Comparison of ENCODE assay signal across 24 cellular contexts in genomic region chr10:6212806-6213205, GRCh38. TPM values are rescaled to one million over a fixed set of nuclear protein-coding genes. Genes with fewer than 3 reads are reported as not detected.
DNase-seq lines count a peak whose midpoint lies in the region; ATAC-seq and TF ChIP-seq lines count a peak whose summit lies in the region.
"Had no signal": no experiment of that assay in that cellular context is flagged by ENCODE, and none has a peak within 500 bp of the region (broad histone marks: within the 10 kb centered on the region; RNA-seq: fewer than 3 reads in every experiment).

No MANE protein-coding gene starts in this region.

- H3K9me3 ChIP-seq in BLaER1 (no peaks in the 10 kb centered on the region), gastrocnemius medialis (no peaks in the 10 kb centered on the region)
- H3K9me3 ChIP-seq: BE2C, left lung, Peyer's patch, tibial nerve had no signal

- H3K27ac ChIP-seq in BLaER1 = 0 out of 2 replicates have a peak overlapping the region, but pooled peaks have one; percentile 18
- peak overlapping the region; percentile 72 to 88 (median 77) for H3K27ac ChIP-seq in gastrocnemius medialis
- H3K27ac ChIP-seq: epithelial cell of prostate, left lung, Peyer's patch had no signal

- no peak for TF ChIP-seq POLR2A in gastrocnemius medialis (IDR thresholded peaks at IDR 0.05)

- no peaks in the 10 kb centered on the region for H3K27me3 ChIP-seq in BLaER1
- H3K27me3 ChIP-seq in gastrocnemius medialis = no peaks in the 10 kb centered on the region
- H3K27me3 ChIP-seq: BE2C, left lung, Peyer's patch, tibial nerve had no signal

- in situ Hi-C loops in gastrocnemius medialis (cut with MboI; ENCODE audit: low sequenced_read_pairs in 4 of 4) = loop anchor here in 1 of 4 donors (10.0 kb wide), 1 partner anchor 192 kb away; no protein-coding TSS in a partner anchor

- no peaks in the 10 kb centered on the region for H3K9me3 Mint-ChIP-seq in activated T-helper 1 cell treated with anti-CD3 and anti-CD28 coated beads, Interleukin-12 subunit alpha, Interleukin-12 subunit beta, Interleukin-2, Interleukin-4 antibody, amounts not matched to agents 30 ng/mL and 10 ng/mL and 1 ng/mL, durations not matched to agents 14 hours and 24 hours and 36 hours
- H3K9me3 Mint-ChIP-seq in glutamatergic neuron (ENCODE audit: unreplicated experiment) = peaks cover 14% of the 10 kb centered on the region
- H3K9me3 Mint-ChIP-seq: activated CD4-positive, alpha-beta memory T cell treated with anti-CD3 and anti-CD28 coated beads, Interleukin-2, amount 10 ng/mL, durations not matched to agents 7 days and 5 days; activated naive CD4-positive, alpha-beta T cell treated with anti-CD3 and anti-CD28 coated beads, Interleukin-2, amount 50 U/mL, for 72 hours; H9 had no signal

- peaks cover 8% of the 10 kb centered on the region for H3K4me1 Mint-ChIP-seq in activated T-helper 1 cell treated with anti-CD3 and anti-CD28 coated beads, Interleukin-12 subunit alpha, Interleukin-12 subunit beta, Interleukin-2, Interleukin-4 antibody, amounts not matched to agents 30 ng/mL and 10 ng/mL and 1 ng/mL, durations not matched to agents 14 hours and 24 hours and 36 hours (ENCODE audit: low read depth)
- H3K4me1 Mint-ChIP-seq in glutamatergic neuron (ENCODE audit: low read depth, unreplicated experiment) = peaks cover 22% of the 10 kb centered on the region

- H3K4me3 ChIP-seq in BLaER1 = no peak overlapping the region
- H3K4me3 ChIP-seq in gastrocnemius medialis = no peak overlapping the region
- H3K4me3 ChIP-seq: left lung, Peyer's patch, tibial nerve had no signal

- TF ChIP-seq CTCF in glutamatergic neuron (IDR thresholded peaks at IDR 0.05; ENCODE audit: partially characterized antibody, unreplicated experiment) (no peak), gastrocnemius medialis (IDR thresholded peaks at IDR 0.05 in 4 of 5, conservative IDR thresholded peaks at IDR 0.05 in 1 of 5) (no peak)

- H3K9ac ChIP-seq in BLaER1 = no peak overlapping the region

- H4K20me1 ChIP-seq in BLaER1 = peaks cover 93% of the 10 kb centered on the region

- H3K27me3 Mint-ChIP-seq in activated T-helper 1 cell treated with anti-CD3 and anti-CD28 coated beads, Interleukin-12 subunit alpha, Interleukin-12 subunit beta, Interleukin-2, Interleukin-4 antibody, amounts not matched to agents 30 ng/mL and 10 ng/mL and 1 ng/mL, durations not matched to agents 14 hours and 24 hours and 36 hours (ENCODE audit: insufficient read depth) = no peaks in the 10 kb centered on the region
- H3K27me3 Mint-ChIP-seq in glutamatergic neuron (ENCODE audit: unreplicated experiment) = peaks cover 5% of the 10 kb centered on the region
- H3K27me3 Mint-ChIP-seq: activated CD4-positive, alpha-beta memory T cell treated with anti-CD3 and anti-CD28 coated beads, Interleukin-2, amount 10 ng/mL, durations not matched to agents 7 days and 5 days had no signal

- DNase-seq in activated T-helper 1 cell treated with anti-CD3 and anti-CD28 coated beads, Interleukin-12 subunit alpha, Interleukin-12 subunit beta, Interleukin-2, Interleukin-4 antibody, amounts not matched to agents 30 ng/mL and 10 ng/mL and 1 ng/mL, durations not matched to agents 14 hours and 24 hours and 36 hours (ENCODE audit: low spot score) = no peak
- no peak for DNase-seq in glutamatergic neuron
- DNase-seq in gastrocnemius medialis = no peak
- no peak for DNase-seq in retina
- no peak for DNase-seq in DMS 273 (lab: John Stamatoyannopoulos, UW; ENCODE audit: unreplicated experiment)
- no peak for DNase-seq in stimulated activated CD4-positive, alpha-beta T cell treated with anti-CD3 and anti-CD28 coated beads, Interleukin-4, amount 100 ng/mL, for 1 hour
- DNase-seq: activated CD4-positive, alpha-beta memory T cell treated with anti-CD3 and anti-CD28 coated beads, Interleukin-2, amount 10 ng/mL, durations not matched to agents 7 days and 5 days; BE2C; effector memory CD4-positive, alpha-beta T cell; H9; islet precursor cell; Karpas-422; left lung; mesenchymal stem cell; NCI-H345; NCI-H748 treated with DMSO at 0.1 percent for 48 hours; Peyer's patch; SHP77 treated with DMSO at 0.1 percent for 48 hours; stimulated activated naive CD4-positive, alpha-beta T cell had no signal

- peaks cover 63% of the 10 kb centered on the region for H3K36me3 ChIP-seq in BLaER1
- peaks cover 12 to 66% of the 10 kb centered on the region in 2 donors for H3K36me3 ChIP-seq in gastrocnemius medialis
- H3K36me3 ChIP-seq: BE2C had no signal

- ATAC-seq in gastrocnemius medialis (no peak), HG03457 (IDR thresholded peaks at IDR 0.05; ENCODE audit: unreplicated experiment) (no peak)
- ATAC-seq: activated naive CD4-positive, alpha-beta T cell treated with anti-CD3 and anti-CD28 coated beads, Interleukin-2, amount 50 U/mL, for 72 hours had no signal

- intact Hi-C loops in activated T-helper 1 cell treated with anti-CD3 and anti-CD28 coated beads, Interleukin-12 subunit alpha, Interleukin-12 subunit beta, Interleukin-2, Interleukin-4 antibody, amounts not matched to agents 30 ng/mL and 10 ng/mL and 1 ng/mL, durations not matched to agents 14 hours and 24 hours and 36 hours (cut with micrococcal nuclease) = no loop called here
- intact Hi-C loops in gastrocnemius medialis (cut with DNase I; ENCODE audit: low total_unique reads) = no loop called here

- H3K36me3 Mint-ChIP-seq in activated T-helper 1 cell treated with anti-CD3 and anti-CD28 coated beads, Interleukin-12 subunit alpha, Interleukin-12 subunit beta, Interleukin-2, Interleukin-4 antibody, amounts not matched to agents 30 ng/mL and 10 ng/mL and 1 ng/mL, durations not matched to agents 14 hours and 24 hours and 36 hours (ENCODE audit: low read depth) = peaks cover 29% of the 10 kb centered on the region
- H3K36me3 Mint-ChIP-seq in glutamatergic neuron (ENCODE audit: unreplicated experiment) = peaks cover 20% of the 10 kb centered on the region

- no peak overlapping the region for H3K4me3 Mint-ChIP-seq in activated T-helper 1 cell treated with anti-CD3 and anti-CD28 coated beads, Interleukin-12 subunit alpha, Interleukin-12 subunit beta, Interleukin-2, Interleukin-4 antibody, amounts not matched to agents 30 ng/mL and 10 ng/mL and 1 ng/mL, durations not matched to agents 14 hours and 24 hours and 36 hours
- peak overlapping the region; percentile 15 for H3K4me3 Mint-ChIP-seq in glutamatergic neuron (ENCODE audit: unreplicated experiment)
- H3K4me3 Mint-ChIP-seq: activated CD4-positive, alpha-beta memory T cell treated with anti-CD3 and anti-CD28 coated beads, Interleukin-2, amount 10 ng/mL, durations not matched to agents 7 days and 5 days; H9 had no signal

- H3K4me1 ChIP-seq in BLaER1 (peaks cover 86% of the 10 kb centered on the region), gastrocnemius medialis (peaks cover 7 to 53% of the 10 kb centered on the region in 2 donors)
- H3K4me1 ChIP-seq: Peyer's patch had no signal

- H3K4me2 ChIP-seq in BLaER1 = peak overlapping the region; percentile 83; the same call in 1 of the 2 replicates

- peak overlapping the region; percentile 65 for H3K27ac Mint-ChIP-seq in activated T-helper 1 cell treated with anti-CD3 and anti-CD28 coated beads, Interleukin-12 subunit alpha, Interleukin-12 subunit beta, Interleukin-2, Interleukin-4 antibody, amounts not matched to agents 30 ng/mL and 10 ng/mL and 1 ng/mL, durations not matched to agents 14 hours and 24 hours and 36 hours
- no peak overlapping the region for H3K27ac Mint-ChIP-seq in glutamatergic neuron (ENCODE audit: unreplicated experiment)
- H3K27ac Mint-ChIP-seq: activated CD4-positive, alpha-beta memory T cell treated with anti-CD3 and anti-CD28 coated beads, Interleukin-2, amount 10 ng/mL, durations not matched to agents 7 days and 5 days had no signal

RNA-seq across cellular contexts. Expression of gene PFKFB3, which starts 10.1 kb away (rescaled TPM):
- 90.3 and 93.8 TPM in 2 replicates for total RNA-seq in activated T-helper 1 cell treated with anti-CD3 and anti-CD28 coated beads, Interleukin-12 subunit alpha, Interleukin-12 subunit beta, Interleukin-2, Interleukin-4 antibody, amounts not matched to agents 30 ng/mL and 10 ng/mL and 1 ng/mL, durations not matched to agents 14 hours and 24 hours and 36 hours
- total RNA-seq in glutamatergic neuron (ENCODE audit: unreplicated experiment) (137 TPM), gastrocnemius medialis (1,000 to 10,000 TPM in 1 of 4 donors, 100 to 1,000 TPM in 3; 218 to 1,159 (median 337) TPM)
